In the genomic region with DNA sequence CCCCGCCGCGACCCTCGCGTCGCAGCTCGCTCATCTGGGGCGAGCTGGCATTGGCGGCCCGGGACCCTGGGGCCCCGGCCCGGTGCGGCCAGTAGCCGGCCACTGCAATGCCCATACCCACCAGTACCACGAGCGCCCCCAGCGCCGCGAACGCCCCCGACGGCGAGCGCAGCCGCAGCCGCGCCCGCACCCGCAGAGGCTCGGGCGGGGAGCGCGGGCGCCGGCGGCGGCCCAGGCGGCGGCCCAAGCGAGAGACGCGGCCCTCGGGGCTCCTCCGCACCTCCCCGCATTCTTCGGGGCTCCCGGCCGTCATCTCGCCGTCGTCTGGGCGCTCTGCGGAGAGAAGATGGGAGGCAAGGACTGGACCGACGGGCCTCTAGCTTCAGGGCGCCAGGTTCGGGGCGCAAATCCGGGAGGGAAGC, we compare ENCODE assay signal across 1 cellular context.
TF ChIP-seq lines count a peak whose summit lies in the region.

No MANE protein-coding gene starts in this region.

TF ChIP-seq in IMR-90, 13 proteins besides CTCF, POLR2A, EP300 and RAD21 (continued from another document):
- TF ChIP-seq, protein P1, sequence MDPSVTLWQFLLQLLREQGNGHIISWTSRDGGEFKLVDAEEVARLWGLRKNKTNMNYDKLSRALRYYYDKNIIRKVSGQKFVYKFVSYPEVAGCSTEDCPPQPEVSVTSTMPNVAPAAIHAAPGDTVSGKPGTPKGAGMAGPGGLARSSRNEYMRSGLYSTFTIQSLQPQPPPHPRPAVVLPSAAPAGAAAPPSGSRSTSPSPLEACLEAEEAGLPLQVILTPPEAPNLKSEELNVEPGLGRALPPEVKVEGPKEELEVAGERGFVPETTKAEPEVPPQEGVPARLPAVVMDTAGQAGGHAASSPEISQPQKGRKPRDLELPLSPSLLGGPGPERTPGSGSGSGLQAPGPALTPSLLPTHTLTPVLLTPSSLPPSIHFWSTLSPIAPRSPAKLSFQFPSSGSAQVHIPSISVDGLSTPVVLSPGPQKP (IDR thresholded peaks at IDR 0.05; ENCODE audit: borderline replicate concordance, low read depth, low read length), result no peak
- TF ChIP-seq, protein P2, sequence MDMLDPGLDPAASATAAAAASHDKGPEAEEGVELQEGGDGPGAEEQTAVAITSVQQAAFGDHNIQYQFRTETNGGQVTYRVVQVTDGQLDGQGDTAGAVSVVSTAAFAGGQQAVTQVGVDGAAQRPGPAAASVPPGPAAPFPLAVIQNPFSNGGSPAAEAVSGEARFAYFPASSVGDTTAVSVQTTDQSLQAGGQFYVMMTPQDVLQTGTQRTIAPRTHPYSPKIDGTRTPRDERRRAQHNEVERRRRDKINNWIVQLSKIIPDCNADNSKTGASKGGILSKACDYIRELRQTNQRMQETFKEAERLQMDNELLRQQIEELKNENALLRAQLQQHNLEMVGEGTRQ (IDR thresholded peaks at IDR 0.05; ENCODE audit: low read depth, low read length), result no peak
- TF ChIP-seq RCOR1 (IDR thresholded peaks at IDR 0.05; ENCODE audit: insufficient replicate concordance, low read length) (no peak), BHLHE40 (IDR thresholded peaks at IDR 0.05; ENCODE audit: low read depth, low read length) (no peak), CEBPB (IDR thresholded peaks at IDR 0.05; ENCODE audit: low read depth, low read length) (no peak), MXI1 (IDR thresholded peaks at IDR 0.05; ENCODE audit: borderline replicate concordance, low read depth, low read length) (no peak), RFX5 (IDR thresholded peaks at IDR 0.05; ENCODE audit: low read depth, low read length) (no peak), MAFK (IDR thresholded peaks at IDR 0.05; ENCODE audit: low read depth, low read length) (no peak), FOS (IDR thresholded peaks at IDR 0.05; ENCODE audit: low read depth, low read length) (no peak), SMC3 (IDR thresholded peaks at IDR 0.05; ENCODE audit: low read depth, low read length) (no peak), NFE2L2 (IDR thresholded peaks at IDR 0.05; ENCODE audit: low read depth, low read length) (no peak), CHD1 (IDR thresholded peaks at IDR 0.05; ENCODE audit: low read depth, low read length) (no peak)
